Comparison of ENCODE assay signal across 10 cellular contexts in genomic region chr5:180161420-180162303, GRCh38. TPM values are rescaled to one million over a fixed set of nuclear protein-coding genes. Genes with fewer than 3 reads are reported as not detected.
A peak's percentile ranks its signal among the peaks of the same experiment; 100 is the strongest.
DNase-seq lines count a peak whose midpoint lies in the region; ATAC-seq and FAIRE-seq lines count a peak whose summit lies in the region.
"Had no signal": no experiment of that assay in that cellular context is flagged by ENCODE, and none has a peak within 500 bp of the region (broad histone marks: within the 10 kb centered on the region; RNA-seq: fewer than 3 reads in every experiment).

No MANE protein-coding gene starts in this region.

- H3K4me3 ChIP-seq in H7 (ENCODE audit: insufficient read depth, low read depth, low read length) (no peak overlapping the region), small intestine (ENCODE audit: low read depth in 1 of 2, low read length in 2 of 2) (no peak overlapping the region)
- H3K4me3 ChIP-seq: pancreas, SJSA1 had no signal

- ATAC-seq in effector memory CD8-positive, alpha-beta T cell (replicated peaks), result no peak
- ATAC-seq in HG03095 (IDR thresholded peaks at IDR 0.05; ENCODE audit: unreplicated experiment), result no peak

- H3K4me3 Mint-ChIP-seq in effector memory CD8-positive, alpha-beta T cell, result no peak overlapping the region

- in situ Hi-C loops in ACHN (cut with HindIII; ENCODE audit: low pct_ligation_motif_present, low pct_unique_long_range_greater_than_20kb, low sequenced_read_pairs), result no loop called here

- H3K27me3 Mint-ChIP-seq in effector memory CD8-positive, alpha-beta T cell, result peaks cover 30 to 56% of the 10 kb centered on the region in 2 donors

- no peaks in the 10 kb centered on the region for H3K36me3 Mint-ChIP-seq in effector memory CD8-positive, alpha-beta T cell (ENCODE audit: insufficient read depth)

- H3K36me3 ChIP-seq in H7 (replicated peaks; ENCODE audit: control insufficient read depth, insufficient read depth, low read length) (no peaks in the 10 kb centered on the region), small intestine (ENCODE audit: control insufficient read depth in 2 of 2, insufficient read depth in 2 of 2, low read length in 2 of 2) (no peaks in the 10 kb centered on the region)
- H3K36me3 ChIP-seq: pancreas, SJSA1 had no signal

- H3K4me1 Mint-ChIP-seq in effector memory CD8-positive, alpha-beta T cell (ENCODE audit: low read depth in 2 of 2), result no peaks in the 10 kb centered on the region

- H3K4me1 ChIP-seq in small intestine (ENCODE audit: control insufficient read depth in 2 of 2, insufficient read depth in 1 of 2, low read depth in 1 of 2, low read length in 1 of 2), result no peaks in the 10 kb centered on the region
- H3K4me1 ChIP-seq: pancreas, SJSA1 had no signal

- FAIRE-seq in small intestine (lab: Jason Lieb, UNC), result no peak
- FAIRE-seq: pancreas had no signal

- H3K27ac ChIP-seq in layer of hippocampus (ENCODE audit: low read depth, low read length), result peak overlapping the region; percentile 35
- no peak overlapping the region for H3K27ac ChIP-seq in small intestine (ENCODE audit: low read depth in 1 of 2, low read length in 1 of 2)
- H3K27ac ChIP-seq: pancreas, SJSA1 had no signal

- no peaks in the 10 kb centered on the region for H3K9me3 Mint-ChIP-seq in effector memory CD8-positive, alpha-beta T cell

- H3K27me3 ChIP-seq in H7 (ENCODE audit: control insufficient read depth, insufficient read depth, low read length) (no peaks in the 10 kb centered on the region), layer of hippocampus (ENCODE audit: control insufficient read depth, insufficient read depth, low read length) (no peaks in the 10 kb centered on the region), small intestine (ENCODE audit: control insufficient read depth in 2 of 2, insufficient read depth in 2 of 2, low read length in 2 of 2) (no peaks in the 10 kb centered on the region)
- H3K27me3 ChIP-seq: pancreas, SJSA1 had no signal

- H3K9me3 ChIP-seq in small intestine (ENCODE audit: control insufficient read depth, low read depth), result no peaks in the 10 kb centered on the region
- H3K9me3 ChIP-seq: pancreas, SJSA1 had no signal

- H3K27ac Mint-ChIP-seq in effector memory CD8-positive, alpha-beta T cell, result no peak overlapping the region

- DNase-seq in ACHN, result peak; percentile 8
- DNase-seq in H7, result peak; percentile 73
- peak; percentile 49 for DNase-seq in UCSD-AML1 (lab: John Stamatoyannopoulos, UW; ENCODE audit: unreplicated experiment)
- no peak for DNase-seq in effector memory CD8-positive, alpha-beta T cell
- no peak for DNase-seq in small intestine
- no peak for DNase-seq in activated naive CD4-positive, alpha-beta T cell (lab: John Stamatoyannopoulos, UW)

- 53 to 82% (median 57%) methylated on average over 30 to 39 of the region's 39 CpGs for WGBS in small intestine, 3 donors

RNA-seq across cellular contexts. Expression of gene RASGEF1C, which starts 47.3 kb away (rescaled TPM):
- total RNA-seq in H7 (2014; rRNA removed; shearing (Covaris generic)), result 0.78 and 1.4 TPM in 2 replicates
- under 1 TPM in 2 of 3 donors, not detected in 1; 0.40 to 0.54 TPM for polyA plus RNA-seq in small intestine
- total RNA-seq: SJSA1 had no signal

Comparison
In these comparisons a context has a peak if more than half of its experiments do, and no peak if none do; other contexts are left out.
1. DNase-seq: peak in ACHN (single experiment), H7 (single experiment) and UCSD-AML1 (single experiment); none in effector memory CD8-positive, alpha-beta T cell (0 of 3), small intestine (single experiment) and activated naive CD4-positive, alpha-beta T cell (0 of 4).